Comparison of ENCODE assay signal across 17 cellular contexts in the genomic region with DNA sequence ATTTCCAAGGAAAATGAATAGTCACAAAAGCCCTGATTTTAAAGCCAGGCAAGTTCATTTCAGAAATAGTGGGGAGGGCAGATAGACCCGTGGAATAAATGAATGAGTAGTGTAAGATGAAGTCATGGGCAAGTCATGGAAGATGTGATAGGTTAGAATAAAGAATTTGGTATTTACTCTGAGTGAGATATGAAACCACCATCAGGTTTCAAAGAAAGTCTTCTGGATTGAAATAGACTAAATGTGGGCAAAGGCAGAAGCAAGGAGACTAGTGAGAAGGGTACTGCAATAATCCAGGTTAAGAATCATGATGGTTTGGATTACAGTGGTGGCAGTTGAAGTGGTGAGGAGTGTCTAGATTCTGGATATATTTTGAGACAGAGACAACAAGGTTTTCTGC.
A peak's percentile ranks its signal among the peaks of the same experiment; 100 is the strongest.
DNase-seq lines count a peak whose midpoint lies in the region; ATAC-seq, FAIRE-seq and TF ChIP-seq lines count a peak whose summit lies in the region.
"Had no signal": no experiment of that assay in that cellular context is flagged by ENCODE, and none has a peak within 500 bp of the region (broad histone marks: within the 10 kb centered on the region; RNA-seq: fewer than 3 reads in every experiment).

No MANE protein-coding gene starts in this region.

- peaks cover 33% of the 10 kb centered on the region for H3K4me1 Mint-ChIP-seq in activated CD4-positive, alpha-beta T cell treated with anti-CD3 and anti-CD28 coated beads for 36 hours
- H3K4me1 Mint-ChIP-seq in activated CD4-positive, alpha-beta T cell treated with anti-CD3 and anti-CD28 coated beads, Interleukin-2, amount 10 ng/mL, durations not matched to agents 7 days and 5 days, result peaks cover 31% of the 10 kb centered on the region
- H3K4me1 Mint-ChIP-seq in activated CD8-positive, alpha-beta T cell treated with anti-CD3 and anti-CD28 coated beads for 36 hours (ENCODE audit: low read depth), result peaks cover 32% of the 10 kb centered on the region
- H3K4me1 Mint-ChIP-seq in astrocyte (ENCODE audit: low read depth, unreplicated experiment), result peaks cover 1% of the 10 kb centered on the region

- POLR2A ChIA-PET in activated CD4-positive, alpha-beta T cell treated with anti-CD3 and anti-CD28 coated beads for 36 hours (lab: Charles Lee), result no interaction called here
- POLR2A ChIA-PET in activated CD4-positive, alpha-beta T cell treated with anti-CD3 and anti-CD28 coated beads, Interleukin-2, amount 10 ng/mL, durations not matched to agents 7 days and 5 days (lab: Charles Lee), result no interaction called here
- POLR2A ChIA-PET in activated CD8-positive, alpha-beta T cell treated with anti-CD3 and anti-CD28 coated beads for 36 hours (lab: Charles Lee), result no interaction called here

- ATAC-seq in activated CD4-positive, alpha-beta T cell treated with anti-CD3 and anti-CD28 coated beads for 36 hours, result peak; percentile 80
- peak; percentile 67 for ATAC-seq in activated CD8-positive, alpha-beta T cell treated with anti-CD3 and anti-CD28 coated beads for 36 hours
- ATAC-seq in HG03521 (IDR thresholded peaks at IDR 0.05; ENCODE audit: unreplicated experiment), result no peak
- ATAC-seq in GM18519 (IDR thresholded peaks at IDR 0.05; ENCODE audit: low FRiP score, unreplicated experiment), result no peak
- ATAC-seq: GM23338 had no signal

- H3K4me2 ChIP-seq in BLaER1 (peak overlapping the region; percentile 66; the same call in 1 of the 2 replicates), astrocyte (ENCODE audit: low read length) (no peak overlapping the region)
- H3K4me2 ChIP-seq: GM23338 had no signal

- peak; percentile 94 for FAIRE-seq in astrocyte (lab: Jason Lieb, UNC)
- FAIRE-seq: G401.6, GM12892, HTR-8/SVneo had no signal

- H3K27me3 Mint-ChIP-seq in activated CD4-positive, alpha-beta T cell treated with anti-CD3 and anti-CD28 coated beads for 36 hours, result no peaks in the 10 kb centered on the region
- no peaks in the 10 kb centered on the region for H3K27me3 Mint-ChIP-seq in activated CD4-positive, alpha-beta T cell treated with anti-CD3 and anti-CD28 coated beads, Interleukin-2, amount 10 ng/mL, durations not matched to agents 7 days and 5 days
- no peaks in the 10 kb centered on the region for H3K27me3 Mint-ChIP-seq in activated CD8-positive, alpha-beta T cell treated with anti-CD3 and anti-CD28 coated beads for 36 hours
- no peaks in the 10 kb centered on the region for H3K27me3 Mint-ChIP-seq in astrocyte (ENCODE audit: low read depth, unreplicated experiment)

- no peak overlapping the region for H2AFZ ChIP-seq in astrocyte (ENCODE audit: low read depth, low read length)
- H2AFZ ChIP-seq: GM23338 had no signal

- peak overlapping the region; percentile 36 for H3K4me3 Mint-ChIP-seq in activated CD4-positive, alpha-beta T cell treated with anti-CD3 and anti-CD28 coated beads for 36 hours
- no peak overlapping the region for H3K4me3 Mint-ChIP-seq in activated CD4-positive, alpha-beta T cell treated with anti-CD3 and anti-CD28 coated beads, Interleukin-2, amount 10 ng/mL, durations not matched to agents 7 days and 5 days
- H3K4me3 Mint-ChIP-seq in activated CD8-positive, alpha-beta T cell treated with anti-CD3 and anti-CD28 coated beads for 36 hours, result peak overlapping the region; percentile 17
- H3K4me3 Mint-ChIP-seq in astrocyte (ENCODE audit: unreplicated experiment), result no peak overlapping the region
- H3K4me3 Mint-ChIP-seq: GM23338 had no signal

- CTCF ChIA-PET in activated CD4-positive, alpha-beta T cell treated with anti-CD3 and anti-CD28 coated beads for 36 hours (lab: Charles Lee), result no interaction called here
- CTCF ChIA-PET in activated CD4-positive, alpha-beta T cell treated with anti-CD3 and anti-CD28 coated beads, Interleukin-2, amount 10 ng/mL, durations not matched to agents 7 days and 5 days (lab: Charles Lee), result no interaction called here
- CTCF ChIA-PET in activated CD8-positive, alpha-beta T cell treated with anti-CD3 and anti-CD28 coated beads for 36 hours (lab: Charles Lee), result no interaction called here

- H3K79me2 ChIP-seq in astrocyte (ENCODE audit: insufficient read depth, low read length), result no peaks in the 10 kb centered on the region

- H3K4me1 ChIP-seq in BLaER1 (peaks cover 65% of the 10 kb centered on the region), astrocyte (ENCODE audit: insufficient read depth, low read length) (no peaks in the 10 kb centered on the region)

- no peaks in the 10 kb centered on the region for H4K20me1 ChIP-seq in BLaER1
- no peaks in the 10 kb centered on the region for H4K20me1 ChIP-seq in astrocyte (ENCODE audit: insufficient read depth, low read length)

- H3K4me3 ChIP-seq in BLaER1 (no peak overlapping the region), astrocyte (ENCODE audit: insufficient read depth, low read depth, low read length) (no peak overlapping the region)
- H3K4me3 ChIP-seq: GM23338 had no signal

- TF ChIP-seq CTCF in activated CD8-positive, alpha-beta T cell treated with anti-CD3 and anti-CD28 coated beads for 36 hours (IDR thresholded peaks at IDR 0.05), result no peak
- no peak for TF ChIP-seq CTCF in astrocyte (IDR thresholded peaks at IDR 0.05; ENCODE audit: insufficient read depth, low read depth, low read length)

- H3K36me3 ChIP-seq in BLaER1 (peaks cover 27% of the 10 kb centered on the region; the same call in 1 of the 2 replicates), astrocyte (ENCODE audit: insufficient read depth, low read length) (no peaks in the 10 kb centered on the region)

- H3K9me3 Mint-ChIP-seq in activated CD4-positive, alpha-beta T cell treated with anti-CD3 and anti-CD28 coated beads for 36 hours (ENCODE audit: low read depth), result peaks cover 2% of the 10 kb centered on the region
- peaks cover 13% of the 10 kb centered on the region for H3K9me3 Mint-ChIP-seq in activated CD4-positive, alpha-beta T cell treated with anti-CD3 and anti-CD28 coated beads, Interleukin-2, amount 10 ng/mL, durations not matched to agents 7 days and 5 days
- H3K9me3 Mint-ChIP-seq in activated CD8-positive, alpha-beta T cell treated with anti-CD3 and anti-CD28 coated beads for 36 hours, result peaks cover 12% of the 10 kb centered on the region
- H3K9me3 Mint-ChIP-seq in astrocyte (ENCODE audit: unreplicated experiment), result peaks cover 2% of the 10 kb centered on the region
- H3K9me3 Mint-ChIP-seq: GM23338 had no signal

- H3K9ac ChIP-seq in BLaER1 (no peak overlapping the region), astrocyte (ENCODE audit: low read length) (no peak overlapping the region)

- H3K27ac Mint-ChIP-seq in activated CD4-positive, alpha-beta T cell treated with anti-CD3 and anti-CD28 coated beads for 36 hours, result peak overlapping the region; percentile 93
- no peak overlapping the region for H3K27ac Mint-ChIP-seq in activated CD4-positive, alpha-beta T cell treated with anti-CD3 and anti-CD28 coated beads, Interleukin-2, amount 10 ng/mL, durations not matched to agents 7 days and 5 days
- peak overlapping the region; percentile 92 for H3K27ac Mint-ChIP-seq in activated CD8-positive, alpha-beta T cell treated with anti-CD3 and anti-CD28 coated beads for 36 hours
- H3K27ac Mint-ChIP-seq in astrocyte (ENCODE audit: unreplicated experiment), result no peak overlapping the region
- H3K27ac Mint-ChIP-seq: GM23338 had no signal

- H3K27me3 ChIP-seq in BLaER1 (no peaks in the 10 kb centered on the region), astrocyte (ENCODE audit: insufficient read depth, low read length) (no peaks in the 10 kb centered on the region)

- H3K36me3 Mint-ChIP-seq in activated CD4-positive, alpha-beta T cell treated with anti-CD3 and anti-CD28 coated beads for 36 hours (ENCODE audit: low read depth), result peaks cover 6% of the 10 kb centered on the region
- peaks cover 3% of the 10 kb centered on the region for H3K36me3 Mint-ChIP-seq in activated CD4-positive, alpha-beta T cell treated with anti-CD3 and anti-CD28 coated beads, Interleukin-2, amount 10 ng/mL, durations not matched to agents 7 days and 5 days (ENCODE audit: low read depth)
- no peaks in the 10 kb centered on the region for H3K36me3 Mint-ChIP-seq in activated CD8-positive, alpha-beta T cell treated with anti-CD3 and anti-CD28 coated beads for 36 hours (ENCODE audit: low read depth)
- H3K36me3 Mint-ChIP-seq in astrocyte (ENCODE audit: low read depth, unreplicated experiment), result no peaks in the 10 kb centered on the region

- intact Hi-C loops in activated CD4-positive, alpha-beta T cell treated with anti-CD3 and anti-CD28 coated beads for 36 hours (cut with DNase I, micrococcal nuclease), result loop anchor here in 1 of 2 experiments (1.0 to 10.0 kb wide), 3 partner anchors 99 to 323 kb away; no protein-coding TSS in a partner anchor
- intact Hi-C loops in activated CD8-positive, alpha-beta T cell treated with anti-CD3 and anti-CD28 coated beads for 36 hours (cut with micrococcal nuclease), result loop anchor here (10.0 kb wide), 1 partner anchor 103 kb away; no protein-coding TSS in a partner anchor

- no peak for DNase-seq in activated CD4-positive, alpha-beta T cell treated with anti-CD3 and anti-CD28 coated beads for 36 hours
- DNase-seq in activated CD4-positive, alpha-beta T cell treated with anti-CD3 and anti-CD28 coated beads, Interleukin-2, amount 10 ng/mL, durations not matched to agents 7 days and 5 days, result no peak
- DNase-seq in activated CD8-positive, alpha-beta T cell treated with anti-CD3 and anti-CD28 coated beads for 36 hours, result no peak
- DNase-seq in astrocyte (ENCODE audit: low read depth) (no peak), NOMO-1 (lab: John Stamatoyannopoulos, UW; ENCODE audit: unreplicated experiment in 2 of 2) (no peak)
- DNase-seq: Calu3, NCI-H1436 treated with DMSO at 0.1 percent for 48 hours, NCI-H2081, NCI-H510A treated with DMSO at 0.1 percent for 48 hours had no signal

- H3K27ac ChIP-seq in BLaER1 (peak overlapping the region; percentile 61; the same call in 1 of the 2 replicates), astrocyte (ENCODE audit: low read depth, low read length) (no peak overlapping the region)
- H3K27ac ChIP-seq: C4-2B had no signal

- H3K9me3 ChIP-seq in BLaER1 (peaks cover 74% of the 10 kb centered on the region), astrocyte (ENCODE audit: insufficient read depth, low read depth, low read length) (no peaks in the 10 kb centered on the region)

Comparison
In these comparisons a context has a peak if more than half of its experiments do, and no peak if none do; other contexts are left out.
1. H3K27ac Mint-ChIP-seq: peak in activated CD4-positive, alpha-beta T cell treated with anti-CD3 and anti-CD28 coated beads for 36 hours (single experiment) and activated CD8-positive, alpha-beta T cell treated with anti-CD3 and anti-CD28 coated beads for 36 hours (single experiment); none in activated CD4-positive, alpha-beta T cell treated with anti-CD3 and anti-CD28 coated beads, Interleukin-2, amount 10 ng/mL, durations not matched to agents 7 days and 5 days (single experiment) and astrocyte (single experiment).
2. H3K4me3 Mint-ChIP-seq: peak in activated CD4-positive, alpha-beta T cell treated with anti-CD3 and anti-CD28 coated beads for 36 hours (single experiment) and activated CD8-positive, alpha-beta T cell treated with anti-CD3 and anti-CD28 coated beads for 36 hours (single experiment); none in activated CD4-positive, alpha-beta T cell treated with anti-CD3 and anti-CD28 coated beads, Interleukin-2, amount 10 ng/mL, durations not matched to agents 7 days and 5 days (single experiment) and astrocyte (single experiment).
3. ATAC-seq: peak in activated CD4-positive, alpha-beta T cell treated with anti-CD3 and anti-CD28 coated beads for 36 hours (single experiment) and activated CD8-positive, alpha-beta T cell treated with anti-CD3 and anti-CD28 coated beads for 36 hours (single experiment); none in HG03521 (single experiment) and GM18519 (single experiment).